ENCODE assay signal across 14 cellular contexts in the genomic region with DNA sequence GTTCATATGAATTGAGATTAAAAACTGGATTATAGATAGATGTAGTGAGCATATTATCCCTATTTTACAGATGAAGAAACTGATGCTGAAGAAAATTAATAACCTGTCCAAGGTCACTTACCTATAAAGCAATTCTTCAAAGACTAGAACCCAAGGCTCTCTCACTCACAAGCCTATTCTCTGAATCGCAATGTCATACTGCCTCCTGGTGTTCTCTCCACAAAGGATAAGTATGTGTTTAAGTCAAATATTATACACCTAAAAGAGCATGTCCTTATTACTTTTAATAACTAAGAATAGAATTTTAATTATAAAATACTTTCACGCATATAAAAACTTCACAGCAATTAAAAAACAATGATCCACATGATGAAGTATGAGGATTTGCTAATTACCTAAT.
DNase-seq lines count a peak whose midpoint lies in the region; ATAC-seq and TF ChIP-seq lines count a peak whose summit lies in the region.
"Had no signal": no experiment of that assay in that cellular context is flagged by ENCODE, and none has a peak within 500 bp of the region (broad histone marks: within the 10 kb centered on the region; RNA-seq: fewer than 3 reads in every experiment).

No MANE protein-coding gene starts in this region.

- H3K27me3 ChIP-seq in DND-41 (ENCODE audit: insufficient read depth, low read length, poor library complexity) (no peaks in the 10 kb centered on the region), KMS-11 (ENCODE audit: insufficient read depth, low read depth) (no peaks in the 10 kb centered on the region), transverse colon (no peaks in the 10 kb centered on the region)

- H3K79me2 ChIP-seq in DND-41 (ENCODE audit: insufficient read depth, low read length): no peaks in the 10 kb centered on the region
- no peaks in the 10 kb centered on the region for H3K79me2 ChIP-seq in KMS-11 (ENCODE audit: insufficient read depth, low read depth)

- WGBS in transverse colon (ENCODE audit: low coverage in 1 of 2), 2 donors: 87% methylated on average over 2 of the region's 2 CpGs

- no peak for TF ChIP-seq POLR2A in transverse colon (IDR thresholded peaks at IDR 0.05)

- H4K20me1 ChIP-seq in DND-41 (ENCODE audit: insufficient read depth, low read length): no peaks in the 10 kb centered on the region
- H4K20me1 ChIP-seq in KMS-11 (ENCODE audit: insufficient read depth): no peaks in the 10 kb centered on the region

- H3K4me3 ChIP-seq in DND-41 (ENCODE audit: low read depth in 1 of 2, low read length in 2 of 2): no peak overlapping the region
- H3K4me3 ChIP-seq in KMS-11 (IDR thresholded peaks at IDR 0.05; ENCODE audit: insufficient read depth, low read depth, low read length): no peak overlapping the region
- H3K4me3 ChIP-seq in transverse colon: peak overlapping the region in 1 of 4 donors; percentile 5

- no peak for ATAC-seq in DND-41 (ENCODE audit: insufficient read depth, low read depth)
- ATAC-seq: activated CD8-positive, alpha-beta memory T cell treated with anti-CD3 and anti-CD28 coated beads, Interleukin-2, amount 10 ng/mL, durations not matched to agents 7 days and 5 days; stimulated activated naive CD8-positive, alpha-beta T cell treated with anti-CD3 and anti-CD28 coated beads, Interleukin-15, amount 100 ng/mL, for 72 hours had no signal

- H3K9me3 ChIP-seq in DND-41 (ENCODE audit: insufficient read depth, low read length, severe bottlenecking) (no peaks in the 10 kb centered on the region), transverse colon (no peaks in the 10 kb centered on the region)

- H2AFZ ChIP-seq in DND-41 (ENCODE audit: low read depth, low read length) (no peak overlapping the region), KMS-11 (ENCODE audit: low read depth) (no peak overlapping the region)

- H3K4me2 ChIP-seq in DND-41 (ENCODE audit: insufficient read depth, low read length) (no peak overlapping the region), KMS-11 (no peak overlapping the region)

- intact Hi-C loops in transverse colon (cut with DNase I; ENCODE audit: low total_unique reads): no loop called here

- H3K9ac ChIP-seq in DND-41 (ENCODE audit: low read depth, low read length): no peak overlapping the region
- no peak overlapping the region for H3K9ac ChIP-seq in KMS-11

- peak; percentile 12 for TF ChIP-seq CTCF in DND-41 (IDR thresholded peaks at IDR 0.05; ENCODE audit: borderline replicate concordance, extremely low read depth, low read length, poor library complexity, severe bottlenecking)
- TF ChIP-seq CTCF in KMS-11 (conservative IDR thresholded peaks at IDR 0.05; ENCODE audit: low read depth, low read length): peak; percentile 41; the same call in 1 of the 2 replicates
- no peak for TF ChIP-seq CTCF in transverse colon (IDR thresholded peaks at IDR 0.05)

- TF ChIP-seq EP300 in transverse colon (IDR thresholded peaks at IDR 0.05; ENCODE audit: low read depth): no peak

- H3K27ac ChIP-seq in DND-41 (ENCODE audit: low read length) (no peak overlapping the region), KMS-11 (no peak overlapping the region), transverse colon (no peak overlapping the region)

- no peaks in the 10 kb centered on the region for H3K4me1 ChIP-seq in DND-41 (ENCODE audit: insufficient read depth, low read length)
- H3K4me1 ChIP-seq in KMS-11 (ENCODE audit: low read depth, poor library complexity, severe bottlenecking): no peaks in the 10 kb centered on the region
- H3K4me1 ChIP-seq in transverse colon: no peaks in the 10 kb centered on the region

- H3K36me3 ChIP-seq in DND-41 (ENCODE audit: insufficient read depth, low read length) (no peaks in the 10 kb centered on the region), KMS-11 (ENCODE audit: insufficient read depth) (no peaks in the 10 kb centered on the region), transverse colon (no peaks in the 10 kb centered on the region)

- in situ Hi-C loops in transverse colon (cut with MboI; ENCODE audit: low pct_ligation_motif_present in 1 of 4, low pct_unique_long_range_greater_than_20kb in 1 of 4, low sequenced_read_pairs in 3 of 4): no loop called here

- DNase-seq in DND-41 (no peak), SK-N-DZ (ENCODE audit: low spot score) (peak; percentile 27), iPS DF 4.7 (ENCODE audit: extremely low read depth, low spot score) (peak; percentile 44), NOMO-1 (lab: John Stamatoyannopoulos, UW; ENCODE audit: unreplicated experiment in 2 of 2) (no peak), occipital lobe (lab: John Stamatoyannopoulos, UW) (no peak), HCEC 1CT (no peak), transverse colon (no peak)
- DNase-seq: activated CD8-positive, alpha-beta memory T cell treated with anti-CD3 and anti-CD28 coated beads, Interleukin-2, amount 10 ng/mL, durations not matched to agents 7 days and 5 days; activated naive CD8-positive, alpha-beta T cell treated with anti-CD3 and anti-CD28 coated beads, Interleukin-2, amount 10 ng/mL, durations not matched to agents 7 days and 5 days; CD4-positive, alpha-beta T cell; MV-4-11; NCI-H345; stimulated activated naive CD8-positive, alpha-beta T cell treated with anti-CD3 and anti-CD28 coated beads, Interleukin-15, amount 100 ng/mL, for 72 hours had no signal

Comparison
In these comparisons a context has a peak if more than half of its experiments do, and no peak if none do; other contexts are left out.
1. DNase-seq: peak in SK-N-DZ (single experiment) and iPS DF 4.7 (single experiment); none in DND-41 (single experiment), NOMO-1 (0 of 2), occipital lobe (single experiment), HCEC 1CT (single experiment) and transverse colon (single experiment).
2. CTCF ChIP-seq: peak in DND-41 (single experiment) and KMS-11 (single experiment); none in transverse colon (0 of 5).